ENCODE assay signal across 8 cellular contexts in the genomic region with DNA sequence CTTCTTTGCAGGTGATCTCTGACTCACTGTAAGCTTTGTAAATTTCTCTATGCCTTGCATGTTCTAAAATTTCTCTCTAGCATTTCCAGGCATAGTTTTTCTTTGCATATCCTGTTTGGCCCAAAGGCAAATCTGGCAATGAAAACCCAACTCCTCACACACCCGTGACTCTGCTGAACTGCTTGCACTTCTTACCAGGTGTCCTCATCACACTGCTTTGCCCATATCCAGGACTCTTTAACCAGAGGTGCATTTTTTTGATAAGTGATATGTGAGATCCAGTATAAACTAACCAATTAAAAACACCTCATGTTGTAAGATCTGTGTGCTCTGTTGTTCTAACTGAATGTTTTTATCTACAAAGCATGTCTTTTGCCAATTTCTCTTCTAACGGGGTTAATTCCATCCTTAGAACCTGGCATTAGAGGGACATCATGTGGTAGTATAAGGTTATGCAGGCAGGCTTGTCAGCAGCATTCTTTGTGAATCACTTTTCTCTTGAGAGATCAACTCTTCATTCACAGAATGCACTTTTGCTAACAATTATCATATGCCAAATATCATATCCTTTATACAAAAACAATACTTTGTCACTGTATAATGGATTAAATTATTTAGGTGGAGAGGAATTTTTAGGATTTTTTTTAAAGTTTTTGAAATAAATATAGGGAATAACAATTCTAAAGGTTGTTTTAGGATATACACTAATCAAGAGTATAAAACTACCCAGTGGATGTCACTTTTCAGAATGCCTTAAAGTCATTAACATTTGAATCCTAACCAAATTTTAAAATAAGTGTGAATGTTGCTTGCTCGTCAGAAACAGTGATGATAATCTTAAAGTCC. TPM values are rescaled to one million over a fixed set of nuclear protein-coding genes. Genes with fewer than 3 reads are reported as not detected.
DNase-seq lines count a peak whose midpoint lies in the region; ATAC-seq, FAIRE-seq and TF ChIP-seq lines count a peak whose summit lies in the region.

No MANE protein-coding gene starts in this region.

- H3K4me3 Mint-ChIP-seq in nephron progenitor cell = no peak overlapping the region

- no peak overlapping the region for H3K9ac ChIP-seq in endothelial cell of umbilical vein (replicated peaks; ENCODE audit: extremely low read depth, insufficient read depth, low read length)

- H3K4me3 ChIP-seq in PC-9 = no peak overlapping the region
- no peak overlapping the region for H3K4me3 ChIP-seq in endothelial cell of umbilical vein (replicated peaks in 1 of 3; ENCODE audit: insufficient read depth in 1 of 3, low read depth in 1 of 3, low read length in 3 of 3)

- BruUV-seq in PC-9 (replicated peaks; lab: Mats Ljungman, UMichigan) (no TSS peak), endothelial cell of umbilical vein (replicated peaks; lab: Mats Ljungman, UMichigan) (no TSS peak)

- DNase-seq in NCI-H2171 treated with DMSO at 0.1 percent for 48 hours (lab: John Stamatoyannopoulos, UW) (peak; percentile 37), NCI-H2171 (lab: John Stamatoyannopoulos, UW) (no peak), HT-29 (ENCODE audit: low spot score) (peak; percentile 36), PC-9 (peak in 1 of 2 experiments; percentile 3), endothelial cell of umbilical vein (ENCODE audit: low read depth, low spot score) (peak; percentile 61), nephron progenitor cell (no peak), GM19238 (ENCODE audit: insufficient read length, low spot score) (no peak)

- no peaks in the 10 kb centered on the region for H3K4me1 Mint-ChIP-seq in nephron progenitor cell

- peak; percentile 83 for FAIRE-seq in endothelial cell of umbilical vein (lab: Jason Lieb, UNC)

- no peaks in the 10 kb centered on the region for H3K27me3 Mint-ChIP-seq in nephron progenitor cell (ENCODE audit: low read depth, poor library complexity)

- H3K9me1 ChIP-seq in endothelial cell of umbilical vein (replicated peaks; ENCODE audit: control insufficient read depth, extremely low read depth, insufficient read depth, low read length) = no peaks in the 10 kb centered on the region

- H3K79me2 ChIP-seq in PC-9 (ENCODE audit: low read depth) = no peaks in the 10 kb centered on the region
- H3K79me2 ChIP-seq in endothelial cell of umbilical vein (ENCODE audit: control insufficient read depth, insufficient read depth, low read length) = no peaks in the 10 kb centered on the region

- H3K27ac ChIP-seq in PC-9 (no peak overlapping the region), endothelial cell of umbilical vein (ENCODE audit: insufficient read depth, low read depth, low read length) (no peak overlapping the region)

- intact Hi-C loops in PC-9 (cut with micrococcal nuclease; ENCODE audit: unreplicated experiment) = loop anchor here (10.0 kb wide), 1 partner anchor 1221 kb away; the partner anchor contains the start of gene DSEL
- intact Hi-C loops in endothelial cell of umbilical vein (cut with micrococcal nuclease) = loop anchor here (1.0 kb wide), 2 partner anchors 1219 to 1516 kb away; partner anchors contain the start of gene DSEL

- ATAC-seq in GM21619 (IDR thresholded peaks at IDR 0.05; ENCODE audit: unreplicated experiment) = peak; percentile 91

- H3K4me1 ChIP-seq in PC-9 (replicated peaks; ENCODE audit: insufficient read depth) = no peaks in the 10 kb centered on the region
- no peaks in the 10 kb centered on the region for H3K4me1 ChIP-seq in endothelial cell of umbilical vein (ENCODE audit: control insufficient read depth, extremely low read depth, insufficient read depth, low read length)

- no peaks in the 10 kb centered on the region for H3K27me3 ChIP-seq in PC-9 (ENCODE audit: insufficient read depth, low read depth)
- no peaks in the 10 kb centered on the region for H3K27me3 ChIP-seq in endothelial cell of umbilical vein (ENCODE audit: control insufficient read depth in 2 of 2, insufficient read depth in 2 of 2, low read length in 2 of 2)

- TF ChIP-seq CTCF in PC-9 (conservative IDR thresholded peaks at IDR 0.05) = peak; percentile 78
- peak; percentile 36 to 58 for TF ChIP-seq CTCF in endothelial cell of umbilical vein (IDR thresholded peaks at IDR 0.05; ENCODE audit: extremely low read depth in 1 of 2, insufficient read depth in 1 of 2, low read depth in 1 of 2, low read length in 2 of 2)
- TF ChIP-seq CTCF in nephron progenitor cell (IDR thresholded peaks at IDR 0.05) = peak; percentile 74

- H3K27ac Mint-ChIP-seq in nephron progenitor cell = no peak overlapping the region

- no peaks in the 10 kb centered on the region for H3K9me2 ChIP-seq in PC-9 (ENCODE audit: insufficient read depth)

- POLR2A ChIA-PET in PC-9 (lab: Charles Lee; ENCODE audit: unreplicated experiment) = no interaction called here
- POLR2A ChIA-PET in endothelial cell of umbilical vein (lab: Charles Lee) = no interaction called here

- H3K36me3 ChIP-seq in PC-9 (ENCODE audit: low read depth) (no peaks in the 10 kb centered on the region), endothelial cell of umbilical vein (ENCODE audit: control insufficient read depth in 2 of 2, extremely low read depth in 1 of 2, insufficient read depth in 2 of 2, low read length in 2 of 2) (no peaks in the 10 kb centered on the region)

- CTCF ChIA-PET in PC-9 (lab: Charles Lee) (no interaction called here), endothelial cell of umbilical vein (lab: Charles Lee) (no interaction called here)

- H3F3A ChIP-seq in PC-9 (ENCODE audit: insufficient read depth, low read depth) = no peaks in the 10 kb centered on the region

- H3K4me2 ChIP-seq in PC-9 (no peak overlapping the region), endothelial cell of umbilical vein (ENCODE audit: insufficient read depth, low read length) (no peak overlapping the region)

- TF ChIP-seq POLR2A in endothelial cell of umbilical vein (IDR thresholded peaks at IDR 0.05; ENCODE audit: low read depth, low read length) = no peak

- dilution Hi-C loops in endothelial cell of umbilical vein (cut with MboI; ENCODE audit: extremely low pct_ligation_motif_present, low sequenced_read_pairs) = no loop called here

- H2AFZ ChIP-seq in PC-9 (no peak overlapping the region), endothelial cell of umbilical vein (ENCODE audit: low read depth, low read length) (no peak overlapping the region)

- H4K20me1 ChIP-seq in PC-9 (ENCODE audit: insufficient read depth) (no peaks in the 10 kb centered on the region), endothelial cell of umbilical vein (replicated peaks; ENCODE audit: control insufficient read depth, extremely low read depth, insufficient read depth, low read length) (no peaks in the 10 kb centered on the region)

- H3K36me3 Mint-ChIP-seq in nephron progenitor cell (ENCODE audit: low read depth) = no peaks in the 10 kb centered on the region

- H3K9me3 ChIP-seq in PC-9 (ENCODE audit: insufficient read depth, low read depth) = no peaks in the 10 kb centered on the region
- H3K9me3 ChIP-seq in endothelial cell of umbilical vein (replicated peaks; ENCODE audit: control insufficient read depth, insufficient read depth, low read length) = no peaks in the 10 kb centered on the region

- H3K9me3 Mint-ChIP-seq in nephron progenitor cell = no peaks in the 10 kb centered on the region

TF ChIP-seq in endothelial cell of umbilical vein, 7 proteins besides CTCF, POLR2A, EP300 and RAD21:
- TF ChIP-seq EZH2 (IDR thresholded peaks at IDR 0.05; ENCODE audit: borderline replicate concordance, low read depth, low read length, severe bottlenecking) = no peak
- no peak for TF ChIP-seq MYC (IDR thresholded peaks at IDR 0.05; ENCODE audit: low read depth, low read length)
- TF ChIP-seq FOS (IDR thresholded peaks at IDR 0.05; ENCODE audit: borderline replicate concordance, insufficient read depth, low read length) = no peak
- no peak for TF ChIP-seq MAX (IDR thresholded peaks at IDR 0.05; ENCODE audit: insufficient read depth, insufficient read length)
- TF ChIP-seq POLR2AphosphoS5 (IDR thresholded peaks at IDR 0.05; ENCODE audit: insufficient read depth, low read depth, low read length) = no peak
- TF ChIP-seq GATA2 (IDR thresholded peaks at IDR 0.05; ENCODE audit: insufficient read depth, insufficient read length, low read depth, low read length) = no peak
- TF ChIP-seq JUN (IDR thresholded peaks at IDR 0.05; ENCODE audit: borderline replicate concordance, insufficient read depth, insufficient read length, low read depth) = no peak

RNA-seq across cellular contexts. Expression of gene TMX3, which starts 20.8 kb away (rescaled TPM):
- total RNA-seq in HT-29 (2014; rRNA removed; shearing (Covaris generic)) = 6.7 and 16.2 TPM in 2 replicates
- 21.2 and 22.7 TPM in 2 replicates for total RNA-seq in PC-9 (2021)
- 65.5 and 69.7 TPM in 2 replicates for total RNA-seq in endothelial cell of umbilical vein
- 19.7 and 20.0 TPM in 2 replicates for polyA plus RNA-seq in endothelial cell of umbilical vein
- 14.8 and 18.7 TPM in 2 replicates for polyA plus RNA-seq in endothelial cell of umbilical vein (2011; cell fraction: cytosol; rRNA removed)
- 78.9 and 111 TPM in 2 replicates for polyA plus RNA-seq in endothelial cell of umbilical vein (2011; cell fraction: nucleus; rRNA removed)
- 37.4 and 50.2 TPM in 2 replicates for polyA plus RNA-seq in endothelial cell of umbilical vein (2012)
- polyA minus RNA-seq in endothelial cell of umbilical vein = 89.6 and 91.0 TPM in 2 replicates
- polyA minus RNA-seq in endothelial cell of umbilical vein (2011; cell fraction: cytosol; rRNA and poly(A)+ RNA removed) = 14.4 TPM
- polyA minus RNA-seq in endothelial cell of umbilical vein (2011; cell fraction: nucleus; rRNA and poly(A)+ RNA removed) = 98.5 and 159 TPM in 2 replicates

Comparison
In these comparisons a context has a peak if more than half of its experiments do, and no peak if none do; other contexts are left out.
1. DNase-seq: peak in NCI-H2171 treated with DMSO at 0.1 percent for 48 hours (single experiment), HT-29 (single experiment) and endothelial cell of umbilical vein (single experiment); none in NCI-H2171 (single experiment), nephron progenitor cell (single experiment) and GM19238 (single experiment).
2. Peak in every context shown above with its lines, with median percentiles within 50 percentile points of each other: CTCF ChIP-seq.